14 cellular contexts compared by ENCODE assay signal in genomic region chrX:291411-291901, GRCh38. TPM values are rescaled to one million over a fixed set of nuclear protein-coding genes. Genes with fewer than 3 reads are reported as not detected.
DNase-seq lines count a peak whose midpoint lies in the region; ATAC-seq, FAIRE-seq and TF ChIP-seq lines count a peak whose summit lies in the region.
"Had no signal": no experiment of that assay in that cellular context is flagged by ENCODE, and none has a peak within 500 bp of the region (broad histone marks: within the 10 kb centered on the region; RNA-seq: fewer than 3 reads in every experiment).

No MANE protein-coding gene starts in this region.

- ATAC-seq in heart left ventricle (no peak), heart right ventricle (no peak), HG02840 (IDR thresholded peaks at IDR 0.05; ENCODE audit: low FRiP score, unreplicated experiment) (no peak)

- H3K4me1 ChIP-seq in heart left ventricle (no peaks in the 10 kb centered on the region), heart right ventricle (no peaks in the 10 kb centered on the region), kidney (ENCODE audit: control insufficient read depth in 1 of 2, insufficient read depth in 1 of 2, low read depth in 1 of 2, low read length in 2 of 2) (no peaks in the 10 kb centered on the region)

- H3K9me3 ChIP-seq in heart left ventricle (no peaks in the 10 kb centered on the region), heart right ventricle (peaks cover 0 to 7% (median 0%) of the 10 kb centered on the region in 11 donors), kidney (ENCODE audit: control insufficient read depth in 1 of 2, low read length in 2 of 2) (no peaks in the 10 kb centered on the region)

- TF ChIP-seq POLR2A in heart left ventricle (IDR thresholded peaks at IDR 0.05) = no peak

- H3K27me3 ChIP-seq in heart left ventricle (no peaks in the 10 kb centered on the region), heart right ventricle (no peaks in the 10 kb centered on the region)

- peak in 4 of 5 donors; percentile 4 to 64 (median 15) for DNase-seq in heart left ventricle
- DNase-seq in heart right ventricle = no peak
- DNase-seq in kidney = peak; percentile 68
- peak in 6 of 10 donors; percentile 4 to 68 (median 38) for DNase-seq in posterior cingulate gyrus
- DNase-seq in NCI-H2171 treated with DMSO at 0.1 percent for 48 hours (lab: John Stamatoyannopoulos, UW) = no peak
- DNase-seq in SIG-M5 treated with dmso at 0.1 percent for 504 hours (lab: John Stamatoyannopoulos, UW; ENCODE audit: unreplicated experiment) = no peak
- DNase-seq: COR-L47, H9, NCI-H1048, NCI-H1436 treated with DMSO at 0.1 percent for 48 hours, NCI-H2081, NCI-H510A treated with DMSO at 0.1 percent for 48 hours had no signal

- H3K36me3 ChIP-seq in heart left ventricle (peaks cover 0 to 45% (median 12%) of the 10 kb centered on the region in 9 donors), heart right ventricle (peaks cover 0 to 76% (median 21%) of the 10 kb centered on the region in 9 donors), kidney (ENCODE audit: control insufficient read depth in 1 of 2, insufficient read depth in 2 of 2, low read length in 2 of 2) (peaks cover 0 to 7% of the 10 kb centered on the region in 2 donors)

- no peak for FAIRE-seq in kidney (lab: Jason Lieb, UNC)

- 95 to 98% (median 96%) methylated on average over 18 to 29 of the region's 29 CpGs for WGBS in heart left ventricle, 4 donors
- 98% methylated on average over 29 of the region's 29 CpGs for WGBS in heart right ventricle, 2 donors

- intact Hi-C loops in heart left ventricle (cut with DNase I) (no loop called here), heart right ventricle (cut with DNase I) (no loop called here), kidney (cut with DNase I) (no loop called here), posterior cingulate gyrus (cut with DNase I) (no loop called here)

- no peak overlapping the region for H3K9ac ChIP-seq in kidney (ENCODE audit: low read length in 2 of 2)
- H3K9ac ChIP-seq: KMS-11 had no signal

- H3K4me3 ChIP-seq in heart left ventricle (no peak overlapping the region), heart right ventricle (no peak overlapping the region), kidney (ENCODE audit: low read length in 2 of 2) (no peak overlapping the region)

- TF ChIP-seq CTCF in heart left ventricle (IDR thresholded peaks at IDR 0.05) = no peak
- TF ChIP-seq CTCF in heart right ventricle (IDR thresholded peaks at IDR 0.05) = no peak
- no peak for TF ChIP-seq CTCF in kidney (IDR thresholded peaks at IDR 0.05; ENCODE audit: borderline replicate concordance, extremely low read depth, insufficient read depth)

- H3K27ac ChIP-seq in heart left ventricle (no peak overlapping the region), heart right ventricle (no peak overlapping the region), kidney (ENCODE audit: low read depth in 2 of 2, low read length in 2 of 2) (no peak overlapping the region)
- H3K27ac ChIP-seq: KMS-11 had no signal

RNA-seq across cellular contexts. Expression of gene PLCXD1, which starts 10.3 kb away (rescaled TPM):
- total RNA-seq in heart left ventricle (1 to 10 TPM in 7 of 9 donors, under 1 TPM in 2; 0.81 to 6.8 (median 3.0) TPM), heart right ventricle (1 to 10 TPM; 1.9 to 6.5 (median 2.7) TPM), kidney (11.0 TPM)
- polyA plus RNA-seq in heart left ventricle (10 to 100 TPM in 1 of 2 donors, 1 to 10 TPM in 1; 1.9 to 27.0 TPM), heart right ventricle (10 to 100 TPM in 1 of 2 donors, 1 to 10 TPM in 1; 3.0 to 19.9 TPM), kidney (ENCODE audit: insufficient read depth, low read depth, low replicate concordance) (4.9 TPM)

RNA-seq across cellular contexts. Expression of gene GTPBP6, which starts 27.1 kb away (rescaled TPM):
- total RNA-seq in heart left ventricle (10 to 100 TPM; 31.3 to 71.5 (median 47.5) TPM), heart right ventricle (10 to 100 TPM; 29.8 to 55.4 (median 46.3) TPM), kidney (50.1 TPM)
- polyA plus RNA-seq in heart left ventricle (100 to 1,000 TPM in 1 of 2 donors, 10 to 100 TPM in 1; 50.6 to 102 TPM), heart right ventricle (100 to 1,000 TPM in 1 of 2 donors, 10 to 100 TPM in 1; 44.0 to 103 TPM), kidney (ENCODE audit: insufficient read depth, low read depth, low replicate concordance) (61.9 TPM)

Comparison
In these comparisons a context has a peak if more than half of its experiments do, and no peak if none do; other contexts are left out.
1. DNase-seq: peak in heart left ventricle (4 of 5), kidney (single experiment) and posterior cingulate gyrus (6 of 10); none in heart right ventricle (0 of 2), NCI-H2171 treated with DMSO at 0.1 percent for 48 hours (single experiment) and SIG-M5 treated with dmso at 0.1 percent for 504 hours (single experiment).